Comparison of ENCODE assay signal across 9 cellular contexts in the genomic region with DNA sequence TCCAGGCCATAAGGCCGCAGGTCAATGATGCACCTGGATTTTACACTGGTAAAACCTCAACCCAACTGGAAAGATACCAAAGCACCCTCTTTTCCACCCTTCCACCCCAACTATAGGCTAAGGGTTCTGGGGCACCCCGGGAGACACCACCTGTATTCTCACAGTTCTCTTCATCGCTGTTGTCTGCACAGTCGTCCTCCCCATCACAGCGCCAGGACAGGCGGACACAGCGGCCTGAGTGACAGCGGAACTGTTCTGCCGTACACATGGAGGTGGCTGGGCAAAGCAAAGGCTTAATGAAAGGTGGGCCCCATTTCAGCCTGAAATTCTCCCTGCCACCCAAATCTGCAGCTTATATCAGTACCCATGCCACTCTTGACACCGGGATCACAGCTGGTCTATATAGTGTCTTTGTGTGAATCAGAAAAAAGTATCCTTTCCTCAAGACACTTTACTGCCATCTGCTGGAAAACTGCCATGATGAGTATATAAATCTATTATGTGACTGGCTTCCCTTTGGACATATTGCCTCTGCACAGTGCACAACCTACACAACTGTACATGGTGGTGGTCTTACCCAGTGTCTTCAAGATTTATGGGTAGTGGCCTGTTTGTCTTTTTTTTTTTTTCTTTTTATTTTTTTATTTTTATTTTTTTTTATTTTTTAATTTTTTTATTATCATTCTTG.
DNase-seq lines count a peak whose midpoint lies in the region; ATAC-seq and TF ChIP-seq lines count a peak whose summit lies in the region.
"Had no signal": no experiment of that assay in that cellular context is flagged by ENCODE, and none has a peak within 500 bp of the region (broad histone marks: within the 10 kb centered on the region; RNA-seq: fewer than 3 reads in every experiment).

No MANE protein-coding gene starts in this region.

- H3K9me2 ChIP-seq in MM.1S (replicated peaks; ENCODE audit: insufficient read depth, low read length) = no peaks in the 10 kb centered on the region

- no peaks in the 10 kb centered on the region for H3K36me3 ChIP-seq in MM.1S (replicated peaks; ENCODE audit: insufficient read depth, low read length)

- H3K9ac ChIP-seq in MM.1S (ENCODE audit: low read length) = no peak overlapping the region

- no peak overlapping the region for H3K27ac ChIP-seq in MM.1S (ENCODE audit: low read length)

- DNase-seq in NCI-H1436 (lab: John Stamatoyannopoulos, UW) (peak; percentile 25), NCI-H1436 treated with DMSO at 0.1 percent for 48 hours (lab: John Stamatoyannopoulos, UW) (no peak), MM.1S (peak; percentile 50), iris pigment epithelial cell (ENCODE audit: low read depth) (peak; percentile 55), HPDE6-E6E7 (ENCODE audit: extremely low spot score) (no peak)
- no peak for DNase-seq in stimulated activated CD4-positive, alpha-beta T cell treated with anti-CD3 and anti-CD28 coated beads, Interleukin-4, amount 100 ng/mL, for 4 hours
- DNase-seq in activated CD4-positive, alpha-beta T cell treated with anti-CD3 and anti-CD28 coated beads for 48 hours = no peak

- H3K79me2 ChIP-seq in MM.1S (ENCODE audit: low read length) = no peaks in the 10 kb centered on the region

- peak; percentile 75 for ATAC-seq in SK-N-SH treated with all-trans-retinoic acid at 6 μM for 48 hours

- H2AFZ ChIP-seq in MM.1S (ENCODE audit: low read length) = no peak overlapping the region

- peak; percentile 42 for TF ChIP-seq CTCF in MM.1S (IDR thresholded peaks at IDR 0.05; ENCODE audit: low read length)

- H4K20me1 ChIP-seq in MM.1S (ENCODE audit: insufficient read depth, low read length) = no peaks in the 10 kb centered on the region

- no peaks in the 10 kb centered on the region for H3K4me1 ChIP-seq in MM.1S (ENCODE audit: low read length)

- no peak overlapping the region for H3K4me2 ChIP-seq in MM.1S (ENCODE audit: low read depth, low read length)

- no peak overlapping the region for H3K4me3 ChIP-seq in MM.1S (ENCODE audit: low read length)
- H3K4me3 ChIP-seq: lung had no signal

- no peaks in the 10 kb centered on the region for H3K27me3 ChIP-seq in MM.1S (replicated peaks; ENCODE audit: insufficient read depth, low read length)

- H3F3A ChIP-seq in MM.1S (ENCODE audit: insufficient read depth, low read length) = no peaks in the 10 kb centered on the region

- H3K9me3 ChIP-seq in MM.1S (replicated peaks; ENCODE audit: insufficient read depth, low read length) = no peaks in the 10 kb centered on the region

TF ChIP-seq in SK-N-SH treated with all-trans-retinoic acid at 6 μM for 48 hours, 23 proteins besides CTCF, POLR2A, EP300 and RAD21:
- no peak for TF ChIP-seq SNAI2 (CRISPR knock-in tag; IDR thresholded peaks at IDR 0.05)
- TF ChIP-seq PPARA (CRISPR knock-in tag; IDR thresholded peaks at IDR 0.05; ENCODE audit: borderline replicate concordance) = no peak
- no peak for TF ChIP-seq TOX (CRISPR knock-in tag; IDR thresholded peaks at IDR 0.05; ENCODE audit: borderline replicate concordance)
- TF ChIP-seq CSDC2 (CRISPR knock-in tag; IDR thresholded peaks at IDR 0.05) = no peak
- TF ChIP-seq, protein P1, sequence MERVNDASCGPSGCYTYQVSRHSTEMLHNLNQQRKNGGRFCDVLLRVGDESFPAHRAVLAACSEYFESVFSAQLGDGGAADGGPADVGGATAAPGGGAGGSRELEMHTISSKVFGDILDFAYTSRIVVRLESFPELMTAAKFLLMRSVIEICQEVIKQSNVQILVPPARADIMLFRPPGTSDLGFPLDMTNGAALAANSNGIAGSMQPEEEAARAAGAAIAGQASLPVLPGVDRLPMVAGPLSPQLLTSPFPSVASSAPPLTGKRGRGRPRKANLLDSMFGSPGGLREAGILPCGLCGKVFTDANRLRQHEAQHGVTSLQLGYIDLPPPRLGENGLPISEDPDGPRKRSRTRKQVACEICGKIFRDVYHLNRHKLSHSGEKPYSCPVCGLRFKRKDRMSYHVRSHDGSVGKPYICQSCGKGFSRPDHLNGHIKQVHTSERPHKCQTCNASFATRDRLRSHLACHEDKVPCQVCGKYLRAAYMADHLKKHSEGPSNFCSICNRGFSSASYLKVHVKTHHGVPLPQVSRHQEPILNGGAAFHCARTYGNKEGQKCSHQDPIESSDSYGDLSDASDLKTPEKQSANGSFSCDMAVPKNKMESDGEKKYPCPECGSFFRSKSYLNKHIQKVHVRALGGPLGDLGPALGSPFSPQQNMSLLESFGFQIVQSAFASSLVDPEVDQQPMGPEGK (CRISPR knock-in tag; IDR thresholded peaks at IDR 0.05; ENCODE audit: borderline replicate concordance) = no peak
- TF ChIP-seq OSR1 (CRISPR knock-in tag; IDR thresholded peaks at IDR 0.05) = no peak
- TF ChIP-seq ESRRG (CRISPR knock-in tag; IDR thresholded peaks at IDR 0.05) = no peak
- TF ChIP-seq ZC3H10 (CRISPR knock-in tag; IDR thresholded peaks at IDR 0.05) = no peak
- TF ChIP-seq TCF4 (CRISPR knock-in tag; IDR thresholded peaks at IDR 0.05; ENCODE audit: borderline replicate concordance) = no peak
- TF ChIP-seq, protein P2, sequence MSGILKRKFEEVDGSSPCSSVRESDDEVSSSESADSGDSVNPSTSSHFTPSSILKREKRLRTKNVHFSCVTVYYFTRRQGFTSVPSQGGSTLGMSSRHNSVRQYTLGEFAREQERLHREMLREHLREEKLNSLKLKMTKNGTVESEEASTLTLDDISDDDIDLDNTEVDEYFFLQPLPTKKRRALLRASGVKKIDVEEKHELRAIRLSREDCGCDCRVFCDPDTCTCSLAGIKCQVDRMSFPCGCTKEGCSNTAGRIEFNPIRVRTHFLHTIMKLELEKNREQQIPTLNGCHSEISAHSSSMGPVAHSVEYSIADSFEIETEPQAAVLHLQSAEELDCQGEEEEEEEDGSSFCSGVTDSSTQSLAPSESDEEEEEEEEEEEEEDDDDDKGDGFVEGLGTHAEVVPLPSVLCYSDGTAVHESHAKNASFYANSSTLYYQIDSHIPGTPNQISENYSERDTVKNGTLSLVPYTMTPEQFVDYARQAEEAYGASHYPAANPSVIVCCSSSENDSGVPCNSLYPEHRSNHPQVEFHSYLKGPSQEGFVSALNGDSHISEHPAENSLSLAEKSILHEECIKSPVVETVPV (CRISPR knock-in tag; IDR thresholded peaks at IDR 0.05) = no peak

Comparison
In these comparisons a context has a peak if more than half of its experiments do, and no peak if none do; other contexts are left out.
1. DNase-seq: peak in NCI-H1436 (single experiment), MM.1S (single experiment) and iris pigment epithelial cell (single experiment); none in NCI-H1436 treated with DMSO at 0.1 percent for 48 hours (single experiment), HPDE6-E6E7 (single experiment), stimulated activated CD4-positive, alpha-beta T cell treated with anti-CD3 and anti-CD28 coated beads, Interleukin-4, amount 100 ng/mL, for 4 hours (0 of 2) and activated CD4-positive, alpha-beta T cell treated with anti-CD3 and anti-CD28 coated beads for 48 hours (single experiment).